ENCODE assay signal across 27 cellular contexts in the genomic region with DNA sequence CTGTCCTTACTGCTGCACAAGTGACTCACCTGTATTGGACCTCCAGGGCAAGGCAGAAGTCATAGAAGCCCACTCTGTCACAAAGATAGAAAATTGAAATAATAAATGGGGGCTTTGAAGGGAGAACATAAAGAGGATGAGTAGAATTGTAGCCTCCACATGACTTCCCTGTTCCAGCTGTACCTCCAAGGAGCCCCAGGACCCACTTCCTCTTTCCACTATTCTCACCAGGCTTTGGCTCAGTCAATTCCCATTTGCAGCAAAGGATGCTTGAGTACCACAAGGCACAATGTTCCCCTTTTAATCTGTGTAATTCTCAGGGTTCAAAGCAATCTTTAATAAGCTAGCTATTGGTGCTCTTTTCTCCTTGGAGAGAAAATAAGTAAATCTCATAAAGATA.
"Had no signal": no experiment of that assay in that cellular context is flagged by ENCODE, and none has a peak within 500 bp of the region (broad histone marks: within the 10 kb centered on the region; RNA-seq: fewer than 3 reads in every experiment).

No MANE protein-coding gene starts in this region.

- H3K4me1 Mint-ChIP-seq: activated CD4-positive, alpha-beta T cell treated with anti-CD3 and anti-CD28 coated beads for 36 hours; activated CD4-positive, alpha-beta T cell treated with anti-CD3 and anti-CD28 coated beads, Interleukin-2, amount 10 ng/mL, durations not matched to agents 24 days and 14 days; activated CD8-positive, alpha-beta memory T cell treated with anti-CD3 and anti-CD28 coated beads, Interleukin-2, amount 10 ng/mL, durations not matched to agents 7 days and 5 days; activated naive CD4-positive, alpha-beta T cell treated with anti-CD3 and anti-CD28 coated beads, Interleukin-2, amount 10 ng/mL, durations not matched to agents 7 days and 5 days; activated naive CD8-positive, alpha-beta T cell treated with anti-CD3 and anti-CD28 coated beads, Interleukin-2, amount 10 ng/mL, durations not matched to agents 7 days and 5 days had no signal

- H3K27me3 Mint-ChIP-seq: activated CD4-positive, alpha-beta memory T cell treated with anti-CD3 and anti-CD28 coated beads for 36 hours; activated CD4-positive, alpha-beta T cell treated with anti-CD3 and anti-CD28 coated beads for 36 hours; activated CD4-positive, alpha-beta T cell treated with anti-CD3 and anti-CD28 coated beads, Interleukin-2, amount 10 ng/mL, durations not matched to agents 24 days and 14 days; activated CD8-positive, alpha-beta memory T cell treated with anti-CD3 and anti-CD28 coated beads, Interleukin-2, amount 10 ng/mL, durations not matched to agents 7 days and 5 days; activated naive CD4-positive, alpha-beta T cell treated with anti-CD3 and anti-CD28 coated beads, Interleukin-2, amount 10 ng/mL, durations not matched to agents 7 days and 5 days; activated naive CD8-positive, alpha-beta T cell treated with anti-CD3 and anti-CD28 coated beads, Interleukin-2, amount 10 ng/mL, durations not matched to agents 7 days and 5 days had no signal

- FAIRE-seq: endometrium, endothelial cell of umbilical vein had no signal

- DNase-seq: activated CD4-positive, alpha-beta memory T cell treated with anti-CD3 and anti-CD28 coated beads for 36 hours; activated CD4-positive, alpha-beta T cell treated with anti-CD3 and anti-CD28 coated beads for 36 hours; activated CD4-positive, alpha-beta T cell treated with anti-CD3 and anti-CD28 coated beads, Interleukin-2, amount 10 ng/mL, durations not matched to agents 24 days and 14 days; activated CD4-positive, CD25-positive, alpha-beta regulatory T cell; activated CD4-positive, CD25-positive, alpha-beta regulatory T cell treated with anti-CD3 and anti-CD28 coated beads, Interleukin-2, amount 50 U/mL, for 72 hours; activated CD8-positive, alpha-beta memory T cell treated with anti-CD3 and anti-CD28 coated beads, Interleukin-2, amount 10 ng/mL, durations not matched to agents 7 days and 5 days; activated CD8-positive, alpha-beta memory T cell treated with anti-CD3 and anti-CD28 coated beads, Interleukin-2, amount 50 U/mL, for 4 hours; activated CD8-positive, alpha-beta T cell treated with anti-CD3 and anti-CD28 coated beads, Interleukin-2, amount 10 ng/mL, durations not matched to agents 7 days and 5 days; activated effector memory CD4-positive, alpha-beta T cell treated with anti-CD3 and anti-CD28 coated beads, Interleukin-2, amount 50 U/mL, for 16 hours; activated naive CD4-positive, alpha-beta T cell treated with anti-CD3 and anti-CD28 coated beads, Interleukin-2, amount 10 ng/mL, durations not matched to agents 7 days and 5 days; activated naive CD8-positive, alpha-beta T cell treated with anti-CD3 and anti-CD28 coated beads, Interleukin-2, amount 10 ng/mL, durations not matched to agents 7 days and 5 days; activated T-cell treated with anti-CD3 and anti-CD28 coated beads, Interleukin-2, amount 50 U/mL, for 1 hour; activated T-cell treated with anti-CD3 and anti-CD28 coated beads, Interleukin-2, amount 50 U/mL, for 48 hours; central memory CD4-positive, alpha-beta T cell; cerebellar nuclear complex; colonic mucosa; effector CD8-positive, alpha-beta T cell; esophagus squamous epithelium; foreskin melanocyte; heart right ventricle; T1000 had no signal

- H3K9me3 Mint-ChIP-seq: activated naive CD8-positive, alpha-beta T cell treated with anti-CD3 and anti-CD28 coated beads, Interleukin-2, amount 10 ng/mL, durations not matched to agents 7 days and 5 days; brain had no signal

- H3K27ac Mint-ChIP-seq: activated CD4-positive, alpha-beta memory T cell treated with anti-CD3 and anti-CD28 coated beads for 36 hours; activated CD4-positive, alpha-beta T cell treated with anti-CD3 and anti-CD28 coated beads for 36 hours; activated CD4-positive, alpha-beta T cell treated with anti-CD3 and anti-CD28 coated beads, Interleukin-2, amount 10 ng/mL, durations not matched to agents 24 days and 14 days; activated CD8-positive, alpha-beta memory T cell treated with anti-CD3 and anti-CD28 coated beads, Interleukin-2, amount 10 ng/mL, durations not matched to agents 7 days and 5 days; activated CD8-positive, alpha-beta T cell treated with anti-CD3 and anti-CD28 coated beads, Interleukin-2, amount 10 ng/mL, durations not matched to agents 7 days and 5 days; activated naive CD4-positive, alpha-beta T cell treated with anti-CD3 and anti-CD28 coated beads, Interleukin-2, amount 10 ng/mL, durations not matched to agents 7 days and 5 days; activated naive CD4-positive, alpha-beta T cell treated with anti-CD3 and anti-CD28 coated beads, Interleukin-2, amount 50 U/mL, for 72 hours; activated naive CD8-positive, alpha-beta T cell treated with anti-CD3 and anti-CD28 coated beads, Interleukin-2, amount 10 ng/mL, durations not matched to agents 7 days and 5 days; activated T-helper 1 cell treated with anti-CD3 and anti-CD28 coated beads, Interleukin-12 subunit alpha, Interleukin-12 subunit beta, Interleukin-2, Interleukin-4 antibody, amounts not matched to agents 30 ng/mL and 10 ng/mL and 1 ng/mL, durations not matched to agents 14 hours and 24 hours and 36 hours; activated T-helper 2 cell treated with anti-CD3 and anti-CD28 coated beads, Interferon-gamma antibody, Interleukin-2, Interleukin-4, amounts not matched to agents 10 μg/mL and 5 μg/mL and 100 μg/mL, durations not matched to agents 14 hours and 24 hours and 36 hours had no signal

- H3K36me3 Mint-ChIP-seq: activated CD4-positive, alpha-beta memory T cell treated with anti-CD3 and anti-CD28 coated beads for 36 hours; activated CD8-positive, alpha-beta memory T cell treated with anti-CD3 and anti-CD28 coated beads, Interleukin-2, amount 10 ng/mL, durations not matched to agents 7 days and 5 days; activated naive CD4-positive, alpha-beta T cell treated with anti-CD3 and anti-CD28 coated beads, Interleukin-2, amount 10 ng/mL, durations not matched to agents 7 days and 5 days; activated naive CD4-positive, alpha-beta T cell treated with anti-CD3 and anti-CD28 coated beads, Interleukin-2, amount 50 U/mL, for 72 hours; activated naive CD8-positive, alpha-beta T cell treated with anti-CD3 and anti-CD28 coated beads, Interleukin-2, amount 10 ng/mL, durations not matched to agents 7 days and 5 days; brain had no signal

- H3K4me3 Mint-ChIP-seq: activated CD4-positive, alpha-beta memory T cell treated with anti-CD3 and anti-CD28 coated beads for 36 hours; activated CD4-positive, alpha-beta T cell treated with anti-CD3 and anti-CD28 coated beads for 36 hours; activated CD4-positive, alpha-beta T cell treated with anti-CD3 and anti-CD28 coated beads, Interleukin-2, amount 10 ng/mL, durations not matched to agents 24 days and 14 days; activated CD8-positive, alpha-beta memory T cell treated with anti-CD3 and anti-CD28 coated beads, Interleukin-2, amount 10 ng/mL, durations not matched to agents 7 days and 5 days; activated CD8-positive, alpha-beta T cell treated with anti-CD3 and anti-CD28 coated beads, Interleukin-2, amount 10 ng/mL, durations not matched to agents 7 days and 5 days; activated naive CD4-positive, alpha-beta T cell treated with anti-CD3 and anti-CD28 coated beads, Interleukin-2, amount 10 ng/mL, durations not matched to agents 7 days and 5 days; activated naive CD8-positive, alpha-beta T cell treated with anti-CD3 and anti-CD28 coated beads, Interleukin-2, amount 10 ng/mL, durations not matched to agents 7 days and 5 days; activated T-helper 1 cell treated with anti-CD3 and anti-CD28 coated beads, Interleukin-12 subunit alpha, Interleukin-12 subunit beta, Interleukin-2, Interleukin-4 antibody, amounts not matched to agents 30 ng/mL and 10 ng/mL and 1 ng/mL, durations not matched to agents 14 hours and 24 hours and 36 hours; brain had no signal
